In genomic region chrX:154017766-154018517, GRCh38 we compare ENCODE assay signal across 8 cellular contexts. TPM values are rescaled to one million over a fixed set of nuclear protein-coding genes. Genes with fewer than 3 reads are reported as not detected.
A peak's percentile ranks its signal among the peaks of the same experiment; 100 is the strongest.
DNase-seq lines count a peak whose midpoint lies in the region; ATAC-seq and TF ChIP-seq lines count a peak whose summit lies in the region.

No MANE protein-coding gene starts in this region.

- intact Hi-C loops in CD4-positive, alpha-beta memory T cell (cut with micrococcal nuclease), result no loop called here
- intact Hi-C loops in mammary epithelial cell (cut with micrococcal nuclease), result no loop called here

- no peaks in the 10 kb centered on the region for H3K27me3 ChIP-seq in CD4-positive, alpha-beta memory T cell (ENCODE audit: insufficient read depth, low read length)
- H3K27me3 ChIP-seq in Karpas-422 (ENCODE audit: low read length) (no peaks in the 10 kb centered on the region), mammary epithelial cell (ENCODE audit: insufficient read depth, low read length) (no peaks in the 10 kb centered on the region)

- no peak for TF ChIP-seq CTCF in mammary epithelial cell (conservative IDR thresholded peaks at IDR 0.05 in 1 of 2, IDR thresholded peaks at IDR 0.05 in 1 of 2; ENCODE audit: extremely low read depth in 1 of 2, insufficient read depth in 1 of 2, low read depth in 1 of 2, low read length in 2 of 2)
- TF ChIP-seq CTCF in neural crest cell (conservative IDR thresholded peaks at IDR 0.05), result no peak
- TF ChIP-seq CTCF in omental fat pad (IDR thresholded peaks at IDR 0.05), result no peak

- no peaks in the 10 kb centered on the region for H3K9me2 ChIP-seq in Karpas-422 (replicated peaks; ENCODE audit: insufficient read depth, low read length)

- H3K9me3 Mint-ChIP-seq in CD4-positive, alpha-beta memory T cell, result peaks cover 0 to 2% (median 0%) of the 10 kb centered on the region in 8 donors
- H3K9me3 Mint-ChIP-seq in neural crest cell, result no peaks in the 10 kb centered on the region

- no peaks in the 10 kb centered on the region for H3K9me3 ChIP-seq in CD4-positive, alpha-beta memory T cell (ENCODE audit: control insufficient read depth in 1 of 2, low read length in 2 of 2)
- H3K9me3 ChIP-seq in Karpas-422 (ENCODE audit: low read length), result no peaks in the 10 kb centered on the region
- no peaks in the 10 kb centered on the region for H3K9me3 ChIP-seq in mammary epithelial cell (replicated peaks; ENCODE audit: insufficient read depth, low read length)

- POLR2A ChIA-PET in CD4-positive, alpha-beta memory T cell (lab: Charles Lee; ENCODE audit: partially characterized antibody), result interaction anchor here (0.8 to 4.5 kb wide), 7 partner anchors 47 to 380 kb away, joined by 3 to 61 read pairs (median 4); partner anchors contain the start of genes ARHGAP4, HCFC1, RPL10 and TMEM187

- H3K79me2 ChIP-seq in Karpas-422 (ENCODE audit: low read length), result peaks cover 20% of the 10 kb centered on the region
- H3K79me2 ChIP-seq in mammary epithelial cell (ENCODE audit: insufficient read depth, low read length), result peaks cover 46% of the 10 kb centered on the region

- no peak for ATAC-seq in GM18909 (IDR thresholded peaks at IDR 0.05; ENCODE audit: poor library complexity, unreplicated experiment)
- no peak for ATAC-seq in omental fat pad (ENCODE audit: low FRiP score)

- no peaks in the 10 kb centered on the region for H3K27me3 Mint-ChIP-seq in CD4-positive, alpha-beta memory T cell
- peaks cover 5% of the 10 kb centered on the region for H3K27me3 Mint-ChIP-seq in neural crest cell (ENCODE audit: low read depth)

- dilution Hi-C loops in mammary epithelial cell (cut with HindIII; ENCODE audit: low sequenced_read_pairs), result loop anchor here (5.0 kb wide), 1 partner anchor 96 kb away; no protein-coding TSS in a partner anchor

- BruUV-seq in mammary epithelial cell (replicated peaks; lab: Mats Ljungman, UMichigan), result no TSS peak

- peak overlapping the region in 6 of 7 donors; percentile 15 to 95 (median 60) for H3K27ac Mint-ChIP-seq in CD4-positive, alpha-beta memory T cell
- no peak overlapping the region for H3K27ac Mint-ChIP-seq in neural crest cell (ENCODE audit: unreplicated experiment)

- CTCF ChIA-PET in CD4-positive, alpha-beta memory T cell (lab: Charles Lee; ENCODE audit: partially characterized antibody), result interaction anchor here (0.6 to 1.4 kb wide), 2 partner anchors 24 to 49 kb away, joined by 3 to 4 read pairs; no protein-coding TSS in a partner anchor
- CTCF ChIA-PET in mammary epithelial cell (lab: Charles Lee; ENCODE audit: low non-redundant PET), result no interaction called here

- H3K36me3 ChIP-seq in CD4-positive, alpha-beta memory T cell (ENCODE audit: insufficient read depth, low read length), result peaks cover 5% of the 10 kb centered on the region
- H3K36me3 ChIP-seq in Karpas-422 (ENCODE audit: insufficient read depth, low read length), result no peaks in the 10 kb centered on the region
- no peaks in the 10 kb centered on the region for H3K36me3 ChIP-seq in mammary epithelial cell (ENCODE audit: insufficient read depth, low read length)

- peak overlapping the region; percentile 60 for H3K4me2 ChIP-seq in Karpas-422 (ENCODE audit: low read depth, low read length, poor library complexity, severe bottlenecking)
- H3K4me2 ChIP-seq in mammary epithelial cell (ENCODE audit: insufficient read depth, low read depth, low read length), result peak overlapping the region; percentile 77

- WGBS in mammary epithelial cell (ENCODE audit: low coverage, missing lambda C conversion rate), result 87% methylated on average over 10 of the region's 26 CpGs

- peak overlapping the region in 1 of 2 donors; percentile 60 for H3K4me3 ChIP-seq in CD4-positive, alpha-beta memory T cell (ENCODE audit: low read length in 2 of 2)
- H3K4me3 ChIP-seq in Karpas-422 (ENCODE audit: low read length), result peak overlapping the region; percentile 68
- H3K4me3 ChIP-seq in mammary epithelial cell (replicated peaks in 1 of 3; ENCODE audit: insufficient read depth in 1 of 3, low read depth in 2 of 3, low read length in 3 of 3), result peak overlapping the region in 2 of 3 experiments; percentile 66 to 73

- H3K36me3 Mint-ChIP-seq in CD4-positive, alpha-beta memory T cell, result peaks cover 4 to 18% of the 10 kb centered on the region in 2 donors
- peaks cover 3% of the 10 kb centered on the region for H3K36me3 Mint-ChIP-seq in neural crest cell (ENCODE audit: low read depth)

- H4K20me1 ChIP-seq in Karpas-422 (ENCODE audit: insufficient read depth, low read depth, low read length), result peaks cover 5% of the 10 kb centered on the region; the same call in 1 of the 2 replicates
- no peaks in the 10 kb centered on the region for H4K20me1 ChIP-seq in mammary epithelial cell (ENCODE audit: insufficient read depth, low read length)

- in situ Hi-C loops in mammary epithelial cell (cut with MboI; ENCODE audit: low sequenced_read_pairs in 2 of 2), result no loop called here

- H2AFZ ChIP-seq in Karpas-422 (ENCODE audit: low read length) (no peak overlapping the region), mammary epithelial cell (ENCODE audit: low read depth, low read length) (no peak overlapping the region)

- H3K27ac ChIP-seq in CD4-positive, alpha-beta memory T cell (ENCODE audit: low read depth, low read length), result peak overlapping the region; percentile 73
- H3K27ac ChIP-seq in Karpas-422 (ENCODE audit: low read length) (peak overlapping the region; percentile 69), mammary epithelial cell (ENCODE audit: insufficient read depth, low read depth, low read length) (no peak overlapping the region)

- no peak for DNase-seq in CD4-positive, alpha-beta memory T cell
- DNase-seq in Karpas-422 (no peak), mammary epithelial cell (no peak), neural crest cell (ENCODE audit: low read depth, low spot score) (no peak), hippocampal formation (lab: John Stamatoyannopoulos, UW) (no peak), dedifferentiated amniotic fluid mesenchymal stem cell (ENCODE audit: extremely low spot score) (no peak), omental fat pad (ENCODE audit: low spot score) (no peak)

- H3K4me3 Mint-ChIP-seq in CD4-positive, alpha-beta memory T cell, result peak overlapping the region; percentile 26 to 90 (median 88)
- H3K4me3 Mint-ChIP-seq in neural crest cell, result peak overlapping the region; percentile 81

- peaks cover 6 to 34% (median 16%) of the 10 kb centered on the region in 4 donors for H3K4me1 Mint-ChIP-seq in CD4-positive, alpha-beta memory T cell
- H3K4me1 Mint-ChIP-seq in neural crest cell, result peaks cover 18% of the 10 kb centered on the region

- H3K4me1 ChIP-seq in CD4-positive, alpha-beta memory T cell (ENCODE audit: insufficient read depth, low read length), result peaks cover 25% of the 10 kb centered on the region
- H3K4me1 ChIP-seq in Karpas-422 (ENCODE audit: low read length) (peaks cover 31% of the 10 kb centered on the region), mammary epithelial cell (ENCODE audit: insufficient read depth, low read length) (peaks cover 26% of the 10 kb centered on the region)

- H3K9ac ChIP-seq in Karpas-422 (ENCODE audit: low read length) (peak overlapping the region; percentile 79), mammary epithelial cell (ENCODE audit: insufficient read depth, low read length) (no peak overlapping the region)

RNA-seq across cellular contexts. Expression of gene IRAK1, which starts 1.8 kb away (rescaled TPM):
- 10 to 100 TPM; 66.9 to 74.5 TPM for total RNA-seq in CD4-positive, alpha-beta memory T cell
- polyA plus RNA-seq in CD4-positive, alpha-beta memory T cell, result 10 to 100 TPM; 38.1 to 64.5 TPM
- 76.0 and 131 TPM in 2 replicates for total RNA-seq in Karpas-422 (2014; rRNA removed; shearing (Covaris generic); ENCODE audit: low replicate concordance)
- total RNA-seq in mammary epithelial cell, result 100 to 1,000 TPM in 1 of 2 donors, 10 to 100 TPM in 1; 69.0 to 129 TPM
- 68.1 TPM for polyA plus RNA-seq in mammary epithelial cell
- 63.3 TPM for polyA minus RNA-seq in mammary epithelial cell
- 119 and 127 TPM in 2 replicates for total RNA-seq in neural crest cell
- total RNA-seq in omental fat pad, result 10 to 100 TPM; 43.1 to 85.3 (median 78.4) TPM

RNA-seq across cellular contexts. Expression of gene TMEM187, which starts 45.4 kb away (rescaled TPM):
- 10 to 100 TPM; 12.8 to 14.9 TPM for total RNA-seq in CD4-positive, alpha-beta memory T cell
- polyA plus RNA-seq in CD4-positive, alpha-beta memory T cell, result 10 to 100 TPM; 10.4 to 23.8 TPM
- total RNA-seq in Karpas-422 (2014; rRNA removed; shearing (Covaris generic); ENCODE audit: low replicate concordance), result 1.5 and 3.9 TPM in 2 replicates
- 1 to 10 TPM; 5.7 to 9.2 TPM for total RNA-seq in mammary epithelial cell
- 4.6 TPM for polyA plus RNA-seq in mammary epithelial cell
- polyA minus RNA-seq in mammary epithelial cell, result 1.1 TPM
- 8.0 and 14.0 TPM in 2 replicates for total RNA-seq in neural crest cell
- 1 to 10 TPM; 1.9 to 9.0 (median 4.5) TPM for total RNA-seq in omental fat pad

RNA-seq across cellular contexts. Expression of gene HCFC1, which starts 46.3 kb away (rescaled TPM):
- 10 to 100 TPM; 52.6 to 53.4 TPM for total RNA-seq in CD4-positive, alpha-beta memory T cell
- polyA plus RNA-seq in CD4-positive, alpha-beta memory T cell, result 10 to 100 TPM in 1 of 2 donors, 1 to 10 TPM in 1; 1.6 to 14.9 TPM
- total RNA-seq in Karpas-422 (2014; rRNA removed; shearing (Covaris generic); ENCODE audit: low replicate concordance), result 16.8 and 29.4 TPM in 2 replicates
- total RNA-seq in mammary epithelial cell (10 to 100 TPM; 21.8 to 47.6 TPM), neural crest cell (168 and 173 TPM in 2 replicates), omental fat pad (10 to 100 TPM; 21.5 to 41.5 (median 30.8) TPM)
- 8.4 TPM for polyA plus RNA-seq in mammary epithelial cell
- 98.5 TPM for polyA minus RNA-seq in mammary epithelial cell
